1 cellular context compared by ENCODE assay signal in genomic region chr17:74637265-74637664, GRCh38.
TF ChIP-seq lines count a peak whose summit lies in the region.

No MANE protein-coding gene starts in this region.

TF ChIP-seq in K562, 482 proteins besides CTCF, POLR2A, EP300 and RAD21:
- TF ChIP-seq BRF1 (IDR thresholded peaks at IDR 0.05; ENCODE audit: borderline replicate concordance, extremely low read depth, insufficient read length) = no peak
- no peak for TF ChIP-seq ZNF395 (CRISPR knock-in tag; IDR thresholded peaks at IDR 0.05)
- TF ChIP-seq ZBTB1 (CRISPR knock-in tag; IDR thresholded peaks at IDR 0.05; ENCODE audit: borderline replicate concordance, low read depth) = no peak
- TF ChIP-seq SPI1 (IDR thresholded peaks at IDR 0.05; ENCODE audit: borderline replicate concordance, low read depth, low read length) = 0 out of 2 replicates have a peak, but pooled peaks have one; percentile 4
- TF ChIP-seq PHB2 (IDR thresholded peaks at IDR 0.05; ENCODE audit: low read depth) = no peak
TF ChIP-seq in K562: peak in this region for 1.
